In the genomic region with DNA sequence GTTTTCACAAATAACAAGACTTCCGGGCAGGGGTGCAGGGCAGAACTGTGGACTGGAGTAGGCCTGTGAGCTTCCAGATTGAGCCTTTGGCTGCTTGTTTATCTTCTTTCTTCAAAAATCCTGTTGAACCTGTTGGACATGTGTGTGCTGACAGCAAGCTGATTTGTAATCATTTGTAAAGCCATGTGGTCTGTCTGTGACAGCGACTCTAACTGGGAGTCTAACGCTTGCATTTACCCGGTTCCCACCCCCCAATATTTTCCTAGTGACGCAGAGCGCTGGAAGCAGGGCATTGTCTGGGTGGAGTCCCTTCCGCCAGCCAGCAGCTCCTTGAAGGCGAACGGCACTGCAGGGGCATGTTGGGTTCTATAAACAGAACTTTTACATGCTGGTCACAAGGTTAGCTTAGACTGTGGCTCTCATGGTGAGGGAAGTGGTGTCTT, we compare ENCODE assay signal across 9 cellular contexts.
DNase-seq lines count a peak whose midpoint lies in the region; ATAC-seq and TF ChIP-seq lines count a peak whose summit lies in the region.
"Had no signal": no experiment of that assay in that cellular context is flagged by ENCODE, and none has a peak within 500 bp of the region (broad histone marks: within the 10 kb centered on the region; RNA-seq: fewer than 3 reads in every experiment).

No MANE protein-coding gene starts in this region.

- H3K27me3 ChIP-seq in breast epithelium: no peaks in the 10 kb centered on the region

- H3K4me3 ChIP-seq in LNCaP clone FGC (ENCODE audit: low read depth, low read length): no peak overlapping the region; the same call in none of the 2 replicates
- no peak overlapping the region for H3K4me3 ChIP-seq in breast epithelium

- no peak overlapping the region for H3K27ac Mint-ChIP-seq in natural killer cell

- intact Hi-C loops in breast epithelium (cut with DNase I; ENCODE audit: low total_unique reads): no loop called here
- intact Hi-C loops in natural killer cell (cut with micrococcal nuclease): no loop called here

- no peak overlapping the region for H3K4me3 Mint-ChIP-seq in natural killer cell

- DNase-seq in LNCaP clone FGC (ENCODE audit: low read depth) (peak; percentile 100), breast epithelium (ENCODE audit: low spot score in 2 of 2) (peak; percentile 72 to 86), kidney tubule cell (ENCODE audit: low spot score) (peak; percentile 84), T1000 (lab: John Stamatoyannopoulos, UW) (no peak), natural killer cell (no peak), glomerular visceral epithelial cell (ENCODE audit: extremely low spot score) (no peak)
- DNase-seq in activated CD4-positive, alpha-beta T cell treated with anti-CD3 and anti-CD28 coated beads, Interleukin-2, amount 50 U/mL, for 1 hour: no peak
- DNase-seq: NCI-H2081 had no signal

- H3K27ac ChIP-seq in breast epithelium (peak overlapping the region; percentile 82 to 87), temporal lobe (ENCODE audit: low read depth, low read length) (peak overlapping the region; percentile 29)

- H3K4me1 ChIP-seq in breast epithelium: peaks cover 0 to 18% of the 10 kb centered on the region in 2 donors

- peaks cover 3 to 7% of the 10 kb centered on the region in 2 donors for H3K27me3 Mint-ChIP-seq in natural killer cell (ENCODE audit: low read depth in 2 of 2)

- no peaks in the 10 kb centered on the region for H3K9me3 ChIP-seq in breast epithelium

- ATAC-seq in natural killer cell: no peak

- TF ChIP-seq POLR2A in breast epithelium (IDR thresholded peaks at IDR 0.05): no peak

- H3K36me3 ChIP-seq in breast epithelium: no peaks in the 10 kb centered on the region

- H3K9me3 Mint-ChIP-seq in natural killer cell: no peaks in the 10 kb centered on the region

- no peak for TF ChIP-seq CTCF in LNCaP clone FGC (IDR thresholded peaks at IDR 0.05; ENCODE audit: control insufficient read depth, extremely low read depth, insufficient read depth)
- TF ChIP-seq CTCF in breast epithelium (IDR thresholded peaks at IDR 0.05): no peak
- no peak for TF ChIP-seq CTCF in natural killer cell (IDR thresholded peaks at IDR 0.05)

- H3K4me1 Mint-ChIP-seq in natural killer cell: no peaks in the 10 kb centered on the region

- no peaks in the 10 kb centered on the region for H3K36me3 Mint-ChIP-seq in natural killer cell

Comparison
In these comparisons a context has a peak if more than half of its experiments do, and no peak if none do; other contexts are left out.
1. DNase-seq: peak in LNCaP clone FGC (single experiment), breast epithelium (2 of 2) and kidney tubule cell (single experiment); none in activated CD4-positive, alpha-beta T cell treated with anti-CD3 and anti-CD28 coated beads, Interleukin-2, amount 50 U/mL, for 1 hour (single experiment), T1000 (single experiment), natural killer cell (single experiment) and glomerular visceral epithelial cell (single experiment).